ENCODE assay signal across 7 cellular contexts in the genomic region with DNA sequence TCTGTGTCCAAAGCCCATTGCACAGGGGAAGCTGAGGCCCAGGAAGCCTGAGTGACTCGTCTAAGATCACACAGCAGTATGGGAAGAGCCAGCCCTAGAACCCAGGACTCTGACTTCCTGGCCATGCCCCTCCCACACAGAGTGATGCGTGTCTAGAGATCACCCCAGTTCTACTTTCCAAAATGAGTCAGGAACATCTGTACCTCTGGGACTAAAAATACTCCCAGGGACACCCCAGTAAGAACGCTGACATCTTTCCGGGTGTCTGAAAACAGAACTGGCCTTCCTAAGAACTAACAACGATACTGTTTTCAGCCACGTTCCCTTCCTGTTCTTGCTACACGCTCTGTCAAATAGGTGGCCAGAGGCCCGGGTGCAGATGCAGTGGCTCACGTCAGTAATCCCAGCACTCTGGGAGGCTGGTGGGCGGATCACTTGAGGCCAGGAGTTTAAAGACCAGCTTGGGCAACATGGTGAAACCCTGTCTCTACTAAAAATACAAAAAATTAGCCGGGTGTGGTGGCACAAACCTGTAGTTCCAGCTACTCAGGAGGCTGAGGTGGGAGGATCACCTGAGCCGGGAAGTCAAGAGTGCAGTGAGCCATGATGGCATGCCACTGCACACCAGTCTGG. TPM values are rescaled to one million over a fixed set of nuclear protein-coding genes. Genes with fewer than 3 reads are reported as not detected.
DNase-seq lines count a peak whose midpoint lies in the region; ATAC-seq, FAIRE-seq and TF ChIP-seq lines count a peak whose summit lies in the region.

No MANE protein-coding gene starts in this region.

- H2BK5ac ChIP-seq in mesenchymal stem cell (ENCODE audit: low read depth, low read length, poor library complexity, severe bottlenecking) = no peak overlapping the region

- WGBS in mesenchymal stem cell = 74% methylated on average over 12 of the region's 12 CpGs
- 44 to 62% (median 51%) methylated on average over 12 of the region's 12 CpGs for WGBS in spleen, 5 donors

- H3K9me3 ChIP-seq in mesenchymal stem cell (ENCODE audit: control insufficient read depth, low read length) (peaks cover 4% of the 10 kb centered on the region), spleen (peaks cover 0 to 18% (median 7%) of the 10 kb centered on the region in 8 donors)

- peaks cover 17% of the 10 kb centered on the region for H3K4me1 Mint-ChIP-seq in T-helper 1 cell treated with Interleukin-12 subunit alpha and Interleukin-12 subunit beta and Interleukin-4 antibody, amounts not matched to agents 30 μg/mL and 1 μg/mL, for 36 hours (ENCODE audit: low read depth)

- no peak overlapping the region for H2AFZ ChIP-seq in mesenchymal stem cell (ENCODE audit: low read depth, low read length)

- TF ChIP-seq CTCF in spleen (IDR thresholded peaks at IDR 0.05 in 8 of 11, conservative IDR thresholded peaks at IDR 0.05 in 3 of 11) = no peak

- H2AK5ac ChIP-seq in mesenchymal stem cell (ENCODE audit: low read length, severe bottlenecking) = no peak overlapping the region

- H3K4me1 ChIP-seq in mesenchymal stem cell (ENCODE audit: control insufficient read depth, insufficient read depth, low read depth, low read length) (peaks cover 13% of the 10 kb centered on the region), spleen (peaks cover 0 to 11% (median 1%) of the 10 kb centered on the region in 6 donors)

- H3K27ac ChIP-seq in mesenchymal stem cell (ENCODE audit: low read length, poor library complexity, severe bottlenecking) (no peak overlapping the region), spleen (peak overlapping the region in 4 of 8 donors; percentile 19 to 60 (median 36))

- H3K27me3 Mint-ChIP-seq in T-helper 1 cell treated with Interleukin-12 subunit alpha and Interleukin-12 subunit beta and Interleukin-4 antibody, amounts not matched to agents 30 μg/mL and 1 μg/mL, for 36 hours (ENCODE audit: low read depth) = no peaks in the 10 kb centered on the region

- H3K9ac ChIP-seq in mesenchymal stem cell (ENCODE audit: low read length) = no peak overlapping the region

- no peak overlapping the region for H2BK15ac ChIP-seq in mesenchymal stem cell (ENCODE audit: low read depth, poor library complexity, severe bottlenecking)

- H3K27ac Mint-ChIP-seq in T-helper 1 cell treated with Interleukin-12 subunit alpha and Interleukin-12 subunit beta and Interleukin-4 antibody, amounts not matched to agents 30 μg/mL and 1 μg/mL, for 36 hours = peak overlapping the region; percentile 86

- H4K91ac ChIP-seq in mesenchymal stem cell (ENCODE audit: low read length) = no peak overlapping the region

- no peak overlapping the region for H3K4ac ChIP-seq in mesenchymal stem cell (ENCODE audit: low read depth in 1 of 2, low read length in 2 of 2)

- H4K8ac ChIP-seq in mesenchymal stem cell (ENCODE audit: low read length) = no peak overlapping the region

- H2BK120ac ChIP-seq in mesenchymal stem cell (ENCODE audit: low read depth, low read length) = no peak overlapping the region

- peak; percentile 67 for ATAC-seq in HG02840 (IDR thresholded peaks at IDR 0.05; ENCODE audit: low FRiP score, unreplicated experiment)

- no peak for FAIRE-seq in frontal cortex (lab: Jason Lieb, UNC)

- H3K36me3 ChIP-seq in mesenchymal stem cell (ENCODE audit: control insufficient read depth in 1 of 2, insufficient read depth in 2 of 2, low read depth in 1 of 2, low read length in 2 of 2) (no peaks in the 10 kb centered on the region), spleen (no peaks in the 10 kb centered on the region)

- no peak overlapping the region for H3K18ac ChIP-seq in mesenchymal stem cell (ENCODE audit: low read depth in 1 of 2, low read length in 2 of 2)

- TF ChIP-seq POLR2A in GM19099 (IDR thresholded peaks at IDR 0.05; ENCODE audit: extremely low read depth, insufficient read length, low read depth) (peak; percentile 58), spleen (IDR thresholded peaks at IDR 0.05) (no peak)

- H3K9me3 Mint-ChIP-seq in T-helper 1 cell treated with Interleukin-12 subunit alpha and Interleukin-12 subunit beta and Interleukin-4 antibody, amounts not matched to agents 30 μg/mL and 1 μg/mL, for 36 hours = peaks cover 15% of the 10 kb centered on the region

- no peak overlapping the region for H3K4me3 ChIP-seq in mesenchymal stem cell (ENCODE audit: insufficient read depth in 1 of 2, low read depth in 1 of 2, low read length in 2 of 2)
- H3K4me3 ChIP-seq in spleen = no peak overlapping the region

- H3K79me1 ChIP-seq in mesenchymal stem cell (replicated peaks; ENCODE audit: low read length, poor library complexity, severe bottlenecking) = no peaks in the 10 kb centered on the region

- peaks cover 1% of the 10 kb centered on the region for H3K36me3 Mint-ChIP-seq in T-helper 1 cell treated with Interleukin-12 subunit alpha and Interleukin-12 subunit beta and Interleukin-4 antibody, amounts not matched to agents 30 μg/mL and 1 μg/mL, for 36 hours (ENCODE audit: low read depth)

- H3K23ac ChIP-seq in mesenchymal stem cell (ENCODE audit: low read length in 2 of 2) = no peak overlapping the region

- no peak overlapping the region for H2BK12ac ChIP-seq in mesenchymal stem cell (ENCODE audit: low read length in 2 of 2)

- no peak overlapping the region for H3K14ac ChIP-seq in mesenchymal stem cell (ENCODE audit: low read length in 2 of 2)

- no peak overlapping the region for H3K4me2 ChIP-seq in mesenchymal stem cell (ENCODE audit: low read length, poor library complexity, severe bottlenecking)

- DNase-seq in mesenchymal stem cell (peak; percentile 44), frontal cortex (ENCODE audit: low spot score in 2 of 2) (no peak), spleen (no peak), NCI-H2029 treated with DMSO at 0.1 percent for 48 hours (lab: John Stamatoyannopoulos, UW) (no peak)

- intact Hi-C loops in spleen (cut with DNase I; ENCODE audit: low total_unique reads) = no loop called here

- no peak overlapping the region for H3K4me3 Mint-ChIP-seq in T-helper 1 cell treated with Interleukin-12 subunit alpha and Interleukin-12 subunit beta and Interleukin-4 antibody, amounts not matched to agents 30 μg/mL and 1 μg/mL, for 36 hours

- no peaks in the 10 kb centered on the region for H3K27me3 ChIP-seq in mesenchymal stem cell (ENCODE audit: control insufficient read depth in 1 of 2, insufficient read depth in 1 of 2, low read length in 2 of 2)
- peaks cover 0 to 9% (median 0%) of the 10 kb centered on the region in 7 donors for H3K27me3 ChIP-seq in spleen (replicated peaks in 1 of 7)

RNA-seq across cellular contexts. Expression of gene PDGFB, which starts 21.7 kb away (rescaled TPM):
- polyA plus RNA-seq in mesenchymal stem cell (2013, experiment 1 of 2) = 3.4 TPM
- 3.6 TPM for polyA plus RNA-seq in mesenchymal stem cell (2013, experiment 2 of 2)
- total RNA-seq in frontal cortex = 2.0 TPM
- total RNA-seq in spleen = 10 to 100 TPM in 2 of 7 donors, 1 to 10 TPM in 5; 2.4 to 20.5 (median 9.3) TPM
- polyA plus RNA-seq in spleen = 1 to 10 TPM; 1.7 to 8.2 (median 2.0) TPM

RNA-seq across cellular contexts. Expression of gene RPL3, which starts 52.9 kb away (rescaled TPM):
- 1,826 TPM for polyA plus RNA-seq in mesenchymal stem cell (2013, experiment 1 of 2)
- 1,787 TPM for polyA plus RNA-seq in mesenchymal stem cell (2013, experiment 2 of 2)
- 1,897 TPM for total RNA-seq in frontal cortex
- total RNA-seq in spleen = 1,000 to 10,000 TPM; 1,607 to 2,098 (median 1,685) TPM
- 1,000 to 10,000 TPM; 4,418 to 6,240 (median 4,821) TPM for polyA plus RNA-seq in spleen
